Comparison of ENCODE assay signal across 17 cellular contexts in genomic region chr5:103624035-103624461, GRCh38.
DNase-seq lines count a peak whose midpoint lies in the region; ATAC-seq and TF ChIP-seq lines count a peak whose summit lies in the region.
"Had no signal": no experiment of that assay in that cellular context is flagged by ENCODE, and none has a peak within 500 bp of the region (broad histone marks: within the 10 kb centered on the region; RNA-seq: fewer than 3 reads in every experiment).

No MANE protein-coding gene starts in this region.

- H3K27ac ChIP-seq in ACC112 (ENCODE audit: low read depth, low read length) (peak overlapping the region; percentile 91), body of pancreas (no peak overlapping the region)
- H3K27ac ChIP-seq: transverse colon had no signal

- TF ChIP-seq CTCF in cardiac fibroblast (IDR thresholded peaks at IDR 0.05; ENCODE audit: low read depth, low read length) (no peak), kidney epithelial cell (IDR thresholded peaks at IDR 0.05; ENCODE audit: insufficient read depth, low read length, poor library complexity, severe bottlenecking) (no peak), mesothelial cell of epicardium (IDR thresholded peaks at IDR 0.05; ENCODE audit: unreplicated experiment) (no peak), body of pancreas (IDR thresholded peaks at IDR 0.05) (no peak)

- peak overlapping the region; percentile 70 for H2AFZ ChIP-seq in ACC112 (ENCODE audit: low read length, unreplicated experiment)

- intact Hi-C loops in body of pancreas (cut with DNase I): no loop called here

- no peak overlapping the region for H3K27ac Mint-ChIP-seq in mesothelial cell of epicardium
- H3K27ac Mint-ChIP-seq: activated CD4-positive, alpha-beta T cell treated with anti-CD3 and anti-CD28 coated beads, Interleukin-2, amount 10 ng/mL, durations not matched to agents 24 days and 14 days; endodermal cell; memory B cell; T-helper 17 cell had no signal

- no peaks in the 10 kb centered on the region for H3K27me3 ChIP-seq in ACC112 (ENCODE audit: insufficient read depth, low read length)
- no peaks in the 10 kb centered on the region for H3K27me3 ChIP-seq in kidney epithelial cell (ENCODE audit: control insufficient read depth, insufficient read depth, low read length)
- H3K27me3 ChIP-seq in body of pancreas: no peaks in the 10 kb centered on the region
- H3K27me3 ChIP-seq: transverse colon had no signal

- DNase-seq in HCEC 1CT (peak; percentile 72), cardiac fibroblast (ENCODE audit: low read depth in 2 of 2) (peak; percentile 89 to 91), kidney epithelial cell (ENCODE audit: low read depth) (peak; percentile 70), foreskin melanocyte (no peak), mesothelial cell of epicardium (ENCODE audit: low spot score in 2 of 2, unreplicated experiment in 2 of 2) (no peak), body of pancreas (no peak)
- DNase-seq: activated CD4-positive, alpha-beta T cell treated with anti-CD3 and anti-CD28 coated beads, Interleukin-2, amount 10 ng/mL, durations not matched to agents 24 days and 14 days; endodermal cell; KG1; NCI-H1436; NCI-H510A treated with DMSO at 0.1 percent for 48 hours; occipital lobe; T-helper 17 cell; transverse colon had no signal

- H3K27me3 Mint-ChIP-seq in mesothelial cell of epicardium (ENCODE audit: low read depth): no peaks in the 10 kb centered on the region
- H3K27me3 Mint-ChIP-seq: activated CD4-positive, alpha-beta T cell treated with anti-CD3 and anti-CD28 coated beads, Interleukin-2, amount 10 ng/mL, durations not matched to agents 24 days and 14 days; memory B cell; T-helper 17 cell had no signal

- no peaks in the 10 kb centered on the region for H3K9me3 ChIP-seq in body of pancreas
- H3K9me3 ChIP-seq: transverse colon had no signal

- peaks cover 45% of the 10 kb centered on the region for H3K4me1 ChIP-seq in ACC112 (ENCODE audit: control insufficient read depth, insufficient read depth, low read length, unreplicated experiment)
- H3K4me1 ChIP-seq in body of pancreas: peaks cover 19% of the 10 kb centered on the region
- H3K4me1 ChIP-seq: transverse colon had no signal

- peak overlapping the region; percentile 17; the same call in 1 of the 2 replicates for H3K4me3 ChIP-seq in ACC112 (ENCODE audit: low read depth, low read length)
- no peak overlapping the region for H3K4me3 ChIP-seq in cardiac fibroblast (replicated peaks in 1 of 2; ENCODE audit: low read depth in 2 of 2, low read length in 2 of 2)
- H3K4me3 ChIP-seq in kidney epithelial cell (ENCODE audit: low read depth, low read length): no peak overlapping the region
- H3K4me3 ChIP-seq in body of pancreas: no peak overlapping the region
- H3K4me3 ChIP-seq: transverse colon had no signal

- no peak overlapping the region for H3K4me3 Mint-ChIP-seq in mesothelial cell of epicardium
- H3K4me3 Mint-ChIP-seq: activated CD4-positive, alpha-beta T cell treated with anti-CD3 and anti-CD28 coated beads, Interleukin-2, amount 10 ng/mL, durations not matched to agents 24 days and 14 days; endodermal cell; memory B cell; T-helper 17 cell had no signal

- no peaks in the 10 kb centered on the region for H3K36me3 ChIP-seq in ACC112 (ENCODE audit: insufficient read depth, low read length)
- no peaks in the 10 kb centered on the region for H3K36me3 ChIP-seq in kidney epithelial cell (ENCODE audit: control insufficient read depth, insufficient read depth, low read length)
- H3K36me3 ChIP-seq in body of pancreas (replicated peaks in 1 of 2; ENCODE audit: insufficient read depth in 1 of 2, low read depth in 2 of 2): no peaks in the 10 kb centered on the region
- H3K36me3 ChIP-seq: transverse colon had no signal

- WGBS in body of pancreas, 2 donors: 86 to 88% methylated on average over 2 of the region's 2 CpGs

- ATAC-seq in GM21529 (IDR thresholded peaks at IDR 0.05; ENCODE audit: unreplicated experiment): no peak
- no peak for ATAC-seq in body of pancreas
- ATAC-seq: T-helper 17 cell had no signal

- TF ChIP-seq POLR2A in body of pancreas (IDR thresholded peaks at IDR 0.05): no peak

- no peaks in the 10 kb centered on the region for H3K79me2 ChIP-seq in ACC112 (ENCODE audit: control insufficient read depth, insufficient read depth, low read length, unreplicated experiment)

- H3K36me3 Mint-ChIP-seq in mesothelial cell of epicardium: no peaks in the 10 kb centered on the region
- H3K36me3 Mint-ChIP-seq: memory B cell had no signal

- H3K9me3 Mint-ChIP-seq in mesothelial cell of epicardium: peaks cover 5% of the 10 kb centered on the region
- H3K9me3 Mint-ChIP-seq: activated CD4-positive, alpha-beta T cell treated with anti-CD3 and anti-CD28 coated beads, Interleukin-2, amount 10 ng/mL, durations not matched to agents 24 days and 14 days; endodermal cell; memory B cell had no signal

- no peaks in the 10 kb centered on the region for H3K4me1 Mint-ChIP-seq in mesothelial cell of epicardium
- H3K4me1 Mint-ChIP-seq: activated CD4-positive, alpha-beta T cell treated with anti-CD3 and anti-CD28 coated beads, Interleukin-2, amount 10 ng/mL, durations not matched to agents 24 days and 14 days; memory B cell; T-helper 17 cell had no signal

Comparison
In these comparisons a context has a peak if more than half of its experiments do, and no peak if none do; other contexts are left out.
1. DNase-seq: peak in HCEC 1CT (single experiment), cardiac fibroblast (2 of 2) and kidney epithelial cell (single experiment); none in foreskin melanocyte (single experiment), mesothelial cell of epicardium (0 of 2) and body of pancreas (0 of 4).